12 cellular contexts compared by ENCODE assay signal in the genomic region with DNA sequence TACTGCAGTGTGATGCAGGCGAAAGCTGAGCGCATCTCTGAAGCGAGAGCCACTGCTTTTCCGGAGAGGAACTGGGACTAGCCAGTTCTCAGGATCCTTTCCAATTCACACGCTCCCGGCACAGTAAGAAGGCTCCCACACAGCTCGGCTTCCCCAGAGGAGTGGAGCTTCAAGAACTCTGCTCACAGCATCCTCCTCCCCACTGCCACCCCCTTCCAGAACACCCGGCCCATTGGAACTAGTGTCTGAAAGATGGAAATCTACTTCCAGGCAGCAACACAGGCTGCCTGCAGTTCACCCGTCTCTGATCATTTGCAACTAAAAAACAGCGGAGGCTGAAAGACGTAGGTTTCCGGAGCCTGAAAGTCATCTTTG. TPM values are rescaled to one million over a fixed set of nuclear protein-coding genes. Genes with fewer than 3 reads are reported as not detected.
DNase-seq lines count a peak whose midpoint lies in the region; ATAC-seq, FAIRE-seq and TF ChIP-seq lines count a peak whose summit lies in the region.
"Had no signal": no experiment of that assay in that cellular context is flagged by ENCODE, and none has a peak within 500 bp of the region (broad histone marks: within the 10 kb centered on the region; RNA-seq: fewer than 3 reads in every experiment).

A gene (minus strand): TSS at position 163 of the 375 bp plus-strand sequence.

- H3K4me1 ChIP-seq in tibial nerve, result peaks cover 0 to 16% (median 0%) of the 10 kb centered on the region in 4 donors
- H3K4me1 ChIP-seq: upper lobe of left lung had no signal

- TF ChIP-seq POLR2A in tibial nerve (IDR thresholded peaks at IDR 0.05), result no peak

- H3K4me3 ChIP-seq in bronchial epithelial cell (ENCODE audit: low read depth, low read length) (no peak within 1 kb of the TSS), tibial nerve (peak within 1 kb of the TSS; percentile 8 to 46 (median 30))
- H3K4me3 ChIP-seq: upper lobe of left lung had no signal

- in situ Hi-C loops in GM13976 (cut with MboI; ENCODE audit: low sequenced_read_pairs, unreplicated experiment), result no loop called here

- no peaks in the 10 kb centered on the region for H3K36me3 ChIP-seq in bronchial epithelial cell (ENCODE audit: control insufficient read depth, insufficient read depth, low read length)
- no peaks in the 10 kb centered on the region for H3K36me3 ChIP-seq in tibial nerve
- H3K36me3 ChIP-seq: upper lobe of left lung had no signal

- DNase-seq in NCI-H1436 (lab: John Stamatoyannopoulos, UW), result peak; percentile 39
- no peak for DNase-seq in NCI-H1436 treated with DMSO at 0.1 percent for 48 hours (lab: John Stamatoyannopoulos, UW)
- DNase-seq in bronchial epithelial cell (ENCODE audit: low read depth), result no peak
- peak; percentile 65 for DNase-seq in islet precursor cell
- DNase-seq in tibial nerve (ENCODE audit: low spot score in 2 of 2), result no peak
- no peak for DNase-seq in effector CD4-positive, alpha-beta T cell
- no peak for DNase-seq in GM13976 (ENCODE audit: low spot score)
- DNase-seq: T-helper 9 cell had no signal

- peak; percentile 36 for FAIRE-seq in bronchial epithelial cell (lab: Jason Lieb, UNC)
- FAIRE-seq: islet of Langerhans had no signal

- no peaks in the 10 kb centered on the region for H3K9me3 ChIP-seq in tibial nerve
- H3K9me3 ChIP-seq: upper lobe of left lung had no signal

- H3K27me3 ChIP-seq in bronchial epithelial cell (ENCODE audit: control insufficient read depth, insufficient read depth, low read length) (peaks cover 8% of the 10 kb centered on the region), tibial nerve (no peaks in the 10 kb centered on the region)
- H3K27me3 ChIP-seq: upper lobe of left lung had no signal

- WGBS in tibial nerve, 2 donors, result 1 to 5% methylated on average over 12 of the region's 12 CpGs

- peak within 1 kb of the TSS in 1 of 4 donors; percentile 28 for H3K27ac ChIP-seq in tibial nerve
- H3K27ac ChIP-seq: 22Rv1, upper lobe of left lung had no signal

- TF ChIP-seq EP300 in tibial nerve (IDR thresholded peaks at IDR 0.05), result no peak

- no peak for ATAC-seq in HG02571 (IDR thresholded peaks at IDR 0.05; ENCODE audit: unreplicated experiment)

- no peak for TF ChIP-seq CTCF in bronchial epithelial cell (IDR thresholded peaks at IDR 0.05; ENCODE audit: insufficient read depth, low read length, severe bottlenecking)
- no peak for TF ChIP-seq CTCF in tibial nerve (IDR thresholded peaks at IDR 0.05)
- no peak for TF ChIP-seq CTCF in GM13976 (IDR thresholded peaks at IDR 0.05; ENCODE audit: borderline replicate concordance, control extremely low read depth, extremely low read depth, insufficient read depth, missing control alignments)

RNA-seq across cellular contexts. Expression of the gene that starts here (rescaled TPM):
- not detected in 2 replicates for total RNA-seq in bronchial epithelial cell
- 1 to 10 TPM in 2 of 4 donors, under 1 TPM in 2; 0.78 to 2.5 (median 1.5) TPM for total RNA-seq in tibial nerve

Comparison
In these comparisons a context has a peak if more than half of its experiments do, and no peak if none do; other contexts are left out.
1. DNase-seq: peak in NCI-H1436 (single experiment) and islet precursor cell (single experiment); none in NCI-H1436 treated with DMSO at 0.1 percent for 48 hours (single experiment), bronchial epithelial cell (single experiment), tibial nerve (0 of 2), effector CD4-positive, alpha-beta T cell (single experiment) and GM13976 (single experiment).